Comparison of ENCODE assay signal across 38 cellular contexts in genomic region chr1:51217101-51217500, GRCh38.
"Had no signal": no experiment of that assay in that cellular context is flagged by ENCODE, and none has a peak within 500 bp of the region (broad histone marks: within the 10 kb centered on the region; RNA-seq: fewer than 3 reads in every experiment).

No MANE protein-coding gene starts in this region.

- H3K4me3 ChIP-seq: breast epithelium, PC-9 had no signal

- FAIRE-seq: RCC 7860 had no signal

- DNase-seq: activated B cell treated with CpG ODN at 0.5 μM for 24 hours; activated CD4-positive, alpha-beta memory T cell treated with anti-CD3 and anti-CD28 coated beads for 36 hours; activated CD4-positive, alpha-beta T cell treated with anti-CD3 and anti-CD28 coated beads for 4 hours; activated CD4-positive, alpha-beta T cell treated with anti-CD3 and anti-CD28 coated beads, Interleukin-2, amount 50 U/mL, for 1 hour; activated CD4-positive, CD25-positive, alpha-beta regulatory T cell treated with anti-CD3 and anti-CD28 coated beads, Interleukin-2, amount 50 U/mL, for 72 hours; activated CD8-positive, alpha-beta memory T cell treated with anti-CD3 and anti-CD28 coated beads, Interleukin-2, amount 50 U/mL, for 4 hours; activated effector memory CD4-positive, alpha-beta T cell treated with anti-CD3 and anti-CD28 coated beads, Interleukin-2, amount 50 U/mL, for 16 hours; activated naive CD4-positive, alpha-beta T cell; activated naive CD4-positive, alpha-beta T cell treated with anti-CD3 and anti-CD28 coated beads, Interleukin-2, amount 50 U/mL, for 16 hours; activated naive CD8-positive, alpha-beta T cell treated with anti-CD3 and anti-CD28 coated beads for 36 hours; activated T-cell treated with anti-CD3 and anti-CD28 coated beads for 4 hours; activated T-cell treated with anti-CD3 and anti-CD28 coated beads, Interleukin-2, amount 50 U/mL, for 4 hours; amniotic stem cell; aorta; Kasumi-1; MM.1S; MV-4-11; NCI-H1092; NCI-H146; NCI-H187; NCI-H2029 treated with DMSO at 0.1 percent for 48 hours; NCI-H2107; NCI-H2171; NCI-H510A; NCI-H526; NCI-H748 treated with DMSO at 0.1 percent for 48 hours; NK-92 treated with Interleukin-12 subunit alpha and Interleukin-12 subunit beta, amount 100 ng/mL, for 24 hours; SIG-M5; T-cell; T-helper 2 cell; T-helper 9 cell had no signal

- H3K4me1 ChIP-seq: breast epithelium had no signal

- H3K27ac Mint-ChIP-seq: activated B cell treated with CpG ODN at 0.5 μM for 24 hours; activated CD4-positive, alpha-beta memory T cell treated with anti-CD3 and anti-CD28 coated beads for 36 hours; activated naive CD8-positive, alpha-beta T cell treated with anti-CD3 and anti-CD28 coated beads for 36 hours; T-cell had no signal

- H3K4me3 Mint-ChIP-seq: activated B cell treated with CpG ODN at 0.5 μM for 24 hours; activated CD4-positive, alpha-beta memory T cell treated with anti-CD3 and anti-CD28 coated beads for 36 hours; activated naive CD8-positive, alpha-beta T cell treated with anti-CD3 and anti-CD28 coated beads for 36 hours; activated T-cell treated with anti-CD3 and anti-CD28 coated beads, Interleukin-2, amount 50 U/mL, for 4 hours; T-cell had no signal

- H3K36me3 ChIP-seq: breast epithelium had no signal

- ATAC-seq: activated T-cell treated with anti-CD3 and anti-CD28 coated beads, Interleukin-2, amount 50 U/mL, for 4 hours; Right ventricle myocardium inferior; SK-N-SH treated with all-trans-retinoic acid at 6 μM for 48 hours; T-cell had no signal

- H3K27me3 ChIP-seq: breast epithelium had no signal

- H3K27ac ChIP-seq: breast epithelium, PC-9, RWPE1, VCaP had no signal

- H3K27me3 Mint-ChIP-seq: activated naive CD8-positive, alpha-beta T cell treated with anti-CD3 and anti-CD28 coated beads for 36 hours; T-cell had no signal

- H3K36me3 Mint-ChIP-seq: activated CD4-positive, alpha-beta memory T cell treated with anti-CD3 and anti-CD28 coated beads for 36 hours; activated naive CD8-positive, alpha-beta T cell treated with anti-CD3 and anti-CD28 coated beads for 36 hours; T-cell had no signal

- H3K9me3 ChIP-seq: breast epithelium had no signal
